ENCODE assay signal across 8 cellular contexts in genomic region chr2:55268288-55268906, GRCh38. TPM values are rescaled to one million over a fixed set of nuclear protein-coding genes. Genes with fewer than 3 reads are reported as not detected.
DNase-seq lines count a peak whose midpoint lies in the region; ATAC-seq and TF ChIP-seq lines count a peak whose summit lies in the region.

No MANE protein-coding gene starts in this region.

- peaks cover 10% of the 10 kb centered on the region for H3K36me3 Mint-ChIP-seq in T-helper 2 cell treated with Interferon-gamma antibody and Interleukin-4, amounts not matched to agents 5 μg/mL and 100 μg/mL, for 36 hours (ENCODE audit: low read depth)
- peaks cover 37% of the 10 kb centered on the region for H3K36me3 Mint-ChIP-seq in activated B cell treated with CpG ODN at 0.5 μM for 24 hours (ENCODE audit: low read depth)

- H3K27ac ChIP-seq in hepatocyte (peak overlapping the region; percentile 90), spleen (peak overlapping the region; percentile 83 to 93 (median 88))

- DNase-seq in T-helper 2 cell treated with Interferon-gamma antibody and Interleukin-4, amounts not matched to agents 5 μg/mL and 100 μg/mL, for 36 hours (ENCODE audit: low spot score), result no peak
- DNase-seq in T-helper 2 cell (no peak), activated B cell treated with CpG ODN at 0.5 μM for 24 hours (no peak), hepatocyte (ENCODE audit: low spot score) (no peak), spleen (no peak), SHP77 (lab: John Stamatoyannopoulos, UW) (no peak), cerebellar nuclear complex (lab: John Stamatoyannopoulos, UW) (no peak)

- H3K9me3 Mint-ChIP-seq in T-helper 2 cell treated with Interferon-gamma antibody and Interleukin-4, amounts not matched to agents 5 μg/mL and 100 μg/mL, for 36 hours, result no peaks in the 10 kb centered on the region
- no peaks in the 10 kb centered on the region for H3K9me3 Mint-ChIP-seq in activated B cell treated with CpG ODN at 0.5 μM for 24 hours

- H3K27me3 Mint-ChIP-seq in T-helper 2 cell treated with Interferon-gamma antibody and Interleukin-4, amounts not matched to agents 5 μg/mL and 100 μg/mL, for 36 hours (ENCODE audit: low read depth), result no peaks in the 10 kb centered on the region
- no peaks in the 10 kb centered on the region for H3K27me3 Mint-ChIP-seq in activated B cell treated with CpG ODN at 0.5 μM for 24 hours

- WGBS in hepatocyte (ENCODE audit: low lambda C conversion rate, missing lambda C conversion rate), result 19% methylated on average over 13 of the region's 13 CpGs
- WGBS in spleen, 5 donors, result 15 to 23% (median 20%) methylated on average over 13 of the region's 13 CpGs

- H3K4me1 Mint-ChIP-seq in T-helper 2 cell treated with Interferon-gamma antibody and Interleukin-4, amounts not matched to agents 5 μg/mL and 100 μg/mL, for 36 hours (ENCODE audit: low read depth), result peaks cover 8% of the 10 kb centered on the region
- H3K4me1 Mint-ChIP-seq in activated B cell treated with CpG ODN at 0.5 μM for 24 hours, result peaks cover 13% of the 10 kb centered on the region

- peaks cover 9% of the 10 kb centered on the region for H3K4me1 ChIP-seq in hepatocyte (ENCODE audit: insufficient read depth)
- H3K4me1 ChIP-seq in spleen, result peaks cover 13 to 27% (median 21%) of the 10 kb centered on the region in 6 donors

- no peak for ATAC-seq in activated B cell treated with CpG ODN at 0.5 μM for 24 hours (ENCODE audit: low read depth)
- no peak for ATAC-seq in GM21390 (IDR thresholded peaks at IDR 0.05; ENCODE audit: unreplicated experiment)

- H3K4me3 ChIP-seq in hepatocyte (peak overlapping the region; percentile 54), spleen (peak overlapping the region; percentile 61 to 92 (median 66))

- H3K9me3 ChIP-seq in hepatocyte (ENCODE audit: low read depth) (no peaks in the 10 kb centered on the region), spleen (no peaks in the 10 kb centered on the region)

- no peaks in the 10 kb centered on the region for H4K20me1 ChIP-seq in hepatocyte (ENCODE audit: insufficient read depth, poor library complexity, severe bottlenecking)

- intact Hi-C loops in activated B cell treated with CpG ODN at 0.5 μM for 24 hours (cut with micrococcal nuclease), result loop anchor here (2.0 to 5.0 kb wide), 2 partner anchors 348 to 511 kb away; partner anchors contain the start of gene PPP4R3B
- intact Hi-C loops in spleen (cut with DNase I; ENCODE audit: low total_unique reads), result no loop called here

- H3K27me3 ChIP-seq in hepatocyte, result no peaks in the 10 kb centered on the region
- H3K27me3 ChIP-seq in spleen (replicated peaks in 1 of 7), result no peaks in the 10 kb centered on the region

- no peaks in the 10 kb centered on the region for H3K9me2 ChIP-seq in hepatocyte (replicated peaks; ENCODE audit: insufficient read depth)

- H3K79me2 ChIP-seq in hepatocyte, result peaks cover 14% of the 10 kb centered on the region

- CTCF ChIA-PET in activated B cell treated with CpG ODN at 0.5 μM for 24 hours (lab: Charles Lee), result no interaction called here

- POLR2A ChIA-PET in activated B cell treated with CpG ODN at 0.5 μM for 24 hours (lab: Charles Lee), result interaction anchor here (0.6 to 2.9 kb wide), 9 partner anchors 9 to 789 kb away, joined by 3 to 19 read pairs (median 3); partner anchors contain the start of genes CLHC1 and RPS27A

- H2AFZ ChIP-seq in hepatocyte, result peak overlapping the region; percentile 97

- H3K36me3 ChIP-seq in hepatocyte (replicated peaks; ENCODE audit: insufficient read depth, low read depth) (no peaks in the 10 kb centered on the region), spleen (peaks cover 0 to 46% (median 25%) of the 10 kb centered on the region in 6 donors)

- TF ChIP-seq CTCF in activated B cell treated with CpG ODN at 0.5 μM for 24 hours (IDR thresholded peaks at IDR 0.05) (no peak), hepatocyte (IDR thresholded peaks at IDR 0.05; ENCODE audit: poor library complexity) (no peak), spleen (IDR thresholded peaks at IDR 0.05 in 8 of 11, conservative IDR thresholded peaks at IDR 0.05 in 3 of 11) (no peak)

- H3K4me2 ChIP-seq in hepatocyte, result peak overlapping the region; percentile 90

- peak overlapping the region; percentile 95 for H3K4me3 Mint-ChIP-seq in T-helper 2 cell treated with Interferon-gamma antibody and Interleukin-4, amounts not matched to agents 5 μg/mL and 100 μg/mL, for 36 hours
- peak overlapping the region; percentile 94 for H3K4me3 Mint-ChIP-seq in activated B cell treated with CpG ODN at 0.5 μM for 24 hours

- H3K27ac Mint-ChIP-seq in T-helper 2 cell treated with Interferon-gamma antibody and Interleukin-4, amounts not matched to agents 5 μg/mL and 100 μg/mL, for 36 hours, result peak overlapping the region; percentile 84
- H3K27ac Mint-ChIP-seq in activated B cell treated with CpG ODN at 0.5 μM for 24 hours, result peak overlapping the region; percentile 94

- no peak for TF ChIP-seq POLR2A in spleen (IDR thresholded peaks at IDR 0.05)

RNA-seq across cellular contexts. Expression of gene MTIF2, which starts 0.6 kb away (rescaled TPM):
- total RNA-seq in activated B cell treated with CpG ODN at 0.5 μM for 24 hours (37.8 and 40.4 TPM in 2 replicates), hepatocyte (25.6 and 30.2 TPM in 2 replicates), spleen (10 to 100 TPM; 18.4 to 28.5 (median 23.8) TPM)
- polyA plus RNA-seq in hepatocyte (16.5 and 17.4 TPM in 2 replicates), spleen (10 to 100 TPM; 19.4 to 22.4 (median 20.4) TPM)

RNA-seq across cellular contexts. Expression of gene RPS27A, which starts 35.9 kb away (rescaled TPM):
- total RNA-seq in activated B cell treated with CpG ODN at 0.5 μM for 24 hours (1,833 and 2,316 TPM in 2 replicates), hepatocyte (1,542 and 1,777 TPM in 2 replicates), spleen (1,000 to 10,000 TPM in 6 of 7 donors, 100 to 1,000 TPM in 1; 939 to 1,680 (median 1,135) TPM)
- polyA plus RNA-seq in hepatocyte (601 and 608 TPM in 2 replicates), spleen (1,000 to 10,000 TPM; 3,792 to 4,730 (median 3,877) TPM)

RNA-seq across cellular contexts. Expression of gene CLHC1, which starts 36.3 kb away (rescaled TPM):
- total RNA-seq in activated B cell treated with CpG ODN at 0.5 μM for 24 hours (7.1 and 10.5 TPM in 2 replicates), hepatocyte (7.9 and 21.1 TPM in 2 replicates), spleen (10 to 100 TPM in 5 of 7 donors, 1 to 10 TPM in 2; 5.2 to 34.7 (median 10.6) TPM)
- polyA plus RNA-seq in hepatocyte (7.3 and 10.6 TPM in 2 replicates), spleen (10 to 100 TPM in 2 of 3 donors, 1 to 10 TPM in 1; 6.6 to 24.1 (median 15.5) TPM)
